9 cellular contexts compared by ENCODE assay signal in genomic region chr5:78162253-78162862, GRCh38.
DNase-seq lines count a peak whose midpoint lies in the region; ATAC-seq and TF ChIP-seq lines count a peak whose summit lies in the region.
"Had no signal": no experiment of that assay in that cellular context is flagged by ENCODE, and none has a peak within 500 bp of the region (broad histone marks: within the 10 kb centered on the region; RNA-seq: fewer than 3 reads in every experiment).

No MANE protein-coding gene starts in this region.

- no peak overlapping the region for H3K27ac Mint-ChIP-seq in activated naive CD4-positive, alpha-beta T cell treated with anti-CD3 and anti-CD28 coated beads, Interleukin-2, amount 10 ng/mL, durations not matched to agents 7 days and 5 days
- no peak overlapping the region for H3K27ac Mint-ChIP-seq in activated CD8-positive, alpha-beta T cell treated with anti-CD3 and anti-CD28 coated beads for 36 hours
- H3K27ac Mint-ChIP-seq: activated naive CD8-positive, alpha-beta T cell treated with anti-CD3 and anti-CD28 coated beads, Interleukin-2, amount 10 ng/mL, durations not matched to agents 7 days and 5 days had no signal

- DNase-seq in activated naive CD4-positive, alpha-beta T cell treated with anti-CD3 and anti-CD28 coated beads, Interleukin-2, amount 10 ng/mL, durations not matched to agents 7 days and 5 days = peak; percentile 25
- DNase-seq in activated naive CD4-positive, alpha-beta T cell treated with Interleukin-2 at 50 U/mL for 16 hours = no peak
- DNase-seq in NCI-H1092 treated with DMSO at 0.1 percent for 48 hours (lab: John Stamatoyannopoulos, UW) (peak; percentile 59), left lung (no peak)
- no peak for DNase-seq in activated CD8-positive, alpha-beta T cell treated with anti-CD3 and anti-CD28 coated beads for 36 hours
- DNase-seq: activated naive CD8-positive, alpha-beta T cell treated with anti-CD3 and anti-CD28 coated beads, Interleukin-2, amount 10 ng/mL, durations not matched to agents 7 days and 5 days had no signal

- intact Hi-C loops in activated CD8-positive, alpha-beta T cell treated with anti-CD3 and anti-CD28 coated beads for 36 hours (cut with micrococcal nuclease) = no loop called here
- intact Hi-C loops in left lung (cut with DNase I) = no loop called here

- TF ChIP-seq CTCF in activated CD8-positive, alpha-beta T cell treated with anti-CD3 and anti-CD28 coated beads for 36 hours (IDR thresholded peaks at IDR 0.05) = peak; percentile 57
- TF ChIP-seq CTCF in left lung (IDR thresholded peaks at IDR 0.05) = peak; percentile 30 to 43

- no peaks in the 10 kb centered on the region for H3K4me1 ChIP-seq in left lung

- H3K36me3 ChIP-seq in left lung = peaks cover 0 to 29% of the 10 kb centered on the region in 2 donors

- ATAC-seq in activated CD8-positive, alpha-beta T cell treated with anti-CD3 and anti-CD28 coated beads for 36 hours = no peak
- ATAC-seq in left lung (no peak), HG02884 (IDR thresholded peaks at IDR 0.05; ENCODE audit: unreplicated experiment) (no peak), GM18498 (IDR thresholded peaks at IDR 0.05; ENCODE audit: unreplicated experiment) (no peak), HG03108 (IDR thresholded peaks at IDR 0.05; ENCODE audit: unreplicated experiment) (no peak)

- H3K4me3 ChIP-seq in left lung = no peak overlapping the region

- H3K9me3 Mint-ChIP-seq in activated naive CD4-positive, alpha-beta T cell treated with anti-CD3 and anti-CD28 coated beads, Interleukin-2, amount 10 ng/mL, durations not matched to agents 7 days and 5 days = peaks cover under 1% of the 10 kb centered on the region
- no peaks in the 10 kb centered on the region for H3K9me3 Mint-ChIP-seq in activated CD8-positive, alpha-beta T cell treated with anti-CD3 and anti-CD28 coated beads for 36 hours

- no peaks in the 10 kb centered on the region for H3K4me1 Mint-ChIP-seq in activated naive CD4-positive, alpha-beta T cell treated with anti-CD3 and anti-CD28 coated beads, Interleukin-2, amount 10 ng/mL, durations not matched to agents 7 days and 5 days
- no peaks in the 10 kb centered on the region for H3K4me1 Mint-ChIP-seq in activated CD8-positive, alpha-beta T cell treated with anti-CD3 and anti-CD28 coated beads for 36 hours (ENCODE audit: low read depth)

- H3K36me3 Mint-ChIP-seq in activated naive CD4-positive, alpha-beta T cell treated with anti-CD3 and anti-CD28 coated beads, Interleukin-2, amount 10 ng/mL, durations not matched to agents 7 days and 5 days = peaks cover 20% of the 10 kb centered on the region
- peaks cover 29% of the 10 kb centered on the region for H3K36me3 Mint-ChIP-seq in activated CD8-positive, alpha-beta T cell treated with anti-CD3 and anti-CD28 coated beads for 36 hours (ENCODE audit: low read depth)

- no peak overlapping the region for H3K4me3 Mint-ChIP-seq in activated naive CD4-positive, alpha-beta T cell treated with anti-CD3 and anti-CD28 coated beads, Interleukin-2, amount 10 ng/mL, durations not matched to agents 7 days and 5 days
- no peak overlapping the region for H3K4me3 Mint-ChIP-seq in activated CD8-positive, alpha-beta T cell treated with anti-CD3 and anti-CD28 coated beads for 36 hours
- H3K4me3 Mint-ChIP-seq: activated naive CD8-positive, alpha-beta T cell treated with anti-CD3 and anti-CD28 coated beads, Interleukin-2, amount 10 ng/mL, durations not matched to agents 7 days and 5 days had no signal

- no peaks in the 10 kb centered on the region for H3K27me3 ChIP-seq in left lung

- POLR2A ChIA-PET in activated CD8-positive, alpha-beta T cell treated with anti-CD3 and anti-CD28 coated beads for 36 hours (lab: Charles Lee) = no interaction called here

- no peaks in the 10 kb centered on the region for H3K27me3 Mint-ChIP-seq in activated naive CD4-positive, alpha-beta T cell treated with anti-CD3 and anti-CD28 coated beads, Interleukin-2, amount 10 ng/mL, durations not matched to agents 7 days and 5 days
- H3K27me3 Mint-ChIP-seq in activated CD8-positive, alpha-beta T cell treated with anti-CD3 and anti-CD28 coated beads for 36 hours = no peaks in the 10 kb centered on the region
- H3K27me3 Mint-ChIP-seq: activated naive CD8-positive, alpha-beta T cell treated with anti-CD3 and anti-CD28 coated beads, Interleukin-2, amount 10 ng/mL, durations not matched to agents 7 days and 5 days had no signal

- H3K27ac ChIP-seq in left lung = no peak overlapping the region

- CTCF ChIA-PET in activated naive CD4-positive, alpha-beta T cell treated with anti-CD3 and anti-CD28 coated beads, Interleukin-2, amount 10 ng/mL, durations not matched to agents 7 days and 5 days (lab: Charles Lee) = interaction anchor here (1.2 kb wide), 1 partner anchor 9 kb away, joined by 3 read pairs; no protein-coding TSS in a partner anchor
- CTCF ChIA-PET in activated CD8-positive, alpha-beta T cell treated with anti-CD3 and anti-CD28 coated beads for 36 hours (lab: Charles Lee) = no interaction called here

- no peaks in the 10 kb centered on the region for H3K9me3 ChIP-seq in left lung

Comparison
In these comparisons a context has a peak if more than half of its experiments do, and no peak if none do; other contexts are left out.
1. DNase-seq: peak in activated naive CD4-positive, alpha-beta T cell treated with anti-CD3 and anti-CD28 coated beads, Interleukin-2, amount 10 ng/mL, durations not matched to agents 7 days and 5 days (single experiment) and NCI-H1092 treated with DMSO at 0.1 percent for 48 hours (single experiment); none in activated naive CD4-positive, alpha-beta T cell treated with Interleukin-2 at 50 U/mL for 16 hours (single experiment), activated CD8-positive, alpha-beta T cell treated with anti-CD3 and anti-CD28 coated beads for 36 hours (single experiment) and left lung (0 of 2).